24 cellular contexts compared by ENCODE assay signal in the genomic region with DNA sequence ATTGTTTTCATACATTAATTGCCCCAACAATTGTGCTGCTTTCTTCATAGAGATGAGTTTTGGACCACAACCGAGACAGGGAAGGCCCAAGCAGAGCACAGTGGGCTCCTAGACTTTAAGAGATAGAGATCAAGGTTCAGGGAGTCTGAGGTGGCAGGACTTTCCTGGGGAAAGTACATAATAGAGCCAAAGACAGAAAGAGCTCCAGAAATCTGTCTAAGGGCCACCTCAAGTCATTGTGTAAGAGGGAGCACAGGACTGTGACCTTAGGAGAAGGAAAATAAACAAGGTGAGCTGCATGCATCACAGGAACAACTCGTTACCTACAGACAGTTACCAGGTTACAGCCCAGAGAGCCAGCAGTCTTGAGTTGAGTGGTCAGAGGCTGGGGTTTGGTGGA. TPM values are rescaled to one million over a fixed set of nuclear protein-coding genes. Genes with fewer than 3 reads are reported as not detected.
DNase-seq lines count a peak whose midpoint lies in the region; ATAC-seq, FAIRE-seq and TF ChIP-seq lines count a peak whose summit lies in the region.
"Had no signal": no experiment of that assay in that cellular context is flagged by ENCODE, and none has a peak within 500 bp of the region (broad histone marks: within the 10 kb centered on the region; RNA-seq: fewer than 3 reads in every experiment).

No MANE protein-coding gene starts in this region.

- H3K4me3 ChIP-seq in GM12878 = no peak overlapping the region
- no peak overlapping the region for H3K4me3 ChIP-seq in osteoblast (ENCODE audit: insufficient read depth, low read length)
- H3K4me3 ChIP-seq in colonic mucosa = no peak overlapping the region
- H3K4me3 ChIP-seq in tibial artery = no peak overlapping the region
- H3K4me3 ChIP-seq: upper lobe of right lung had no signal

- no TSS peak for BruUV-seq in GM12878 (replicated peaks; lab: Mats Ljungman, UMichigan)

- H3K9ac ChIP-seq in GM12878 (ENCODE audit: control insufficient read depth, insufficient read depth, low read length) (no peak overlapping the region), colonic mucosa (ENCODE audit: low read depth in 2 of 2, low read length in 2 of 2) (no peak overlapping the region)

- no peak for TF ChIP-seq CTCF in GM12878 (IDR thresholded peaks at IDR 0.05 in 2 of 3, conservative IDR thresholded peaks at IDR 0.05 in 1 of 3; ENCODE audit: control insufficient read depth in 2 of 3, extremely low read depth in 1 of 3, insufficient read depth in 1 of 3, low read depth in 3 of 3, low read length in 3 of 3)
- no peak for TF ChIP-seq CTCF in osteoblast (IDR thresholded peaks at IDR 0.05; ENCODE audit: extremely low read depth, low read depth, low read length)
- TF ChIP-seq CTCF in colonic mucosa (IDR thresholded peaks at IDR 0.05) = no peak
- TF ChIP-seq CTCF in tibial artery (IDR thresholded peaks at IDR 0.05) = no peak

- H3K27ac ChIP-seq in GM12878 (ENCODE audit: control insufficient read depth, insufficient read depth) (peak overlapping the region; percentile 86), osteoblast (ENCODE audit: low read depth, low read length) (no peak overlapping the region), colonic mucosa (no peak overlapping the region), tibial artery (no peak overlapping the region)
- H3K27ac ChIP-seq: upper lobe of right lung had no signal

- no peaks in the 10 kb centered on the region for H3K27me3 Mint-ChIP-seq in activated naive CD4-positive, alpha-beta T cell treated with anti-CD3 and anti-CD28 coated beads, Interleukin-2, amount 10 ng/mL, durations not matched to agents 7 days and 5 days
- no peaks in the 10 kb centered on the region for H3K27me3 Mint-ChIP-seq in IgD-negative memory B cell

- no peak for TF ChIP-seq POLR2A in GM12878 (IDR thresholded peaks at IDR 0.05; ENCODE audit: low read depth, low read length)

- TF ChIP-seq EP300 in GM12878 (IDR thresholded peaks at IDR 0.05; ENCODE audit: borderline replicate concordance in 1 of 2, control insufficient read depth in 1 of 2, low read depth in 2 of 2, low read length in 2 of 2) = no peak

- ATAC-seq in GM12878 = peak; percentile 63
- ATAC-seq: HCT116, upper lobe of right lung had no signal

- intact Hi-C loops in GM12878 (cut with micrococcal nuclease; ENCODE audit: unreplicated experiment) (loop anchor here (1.0 to 5.0 kb wide), 5 partner anchors 17 to 676 kb away; partner anchors contain the start of gene CR1), colonic mucosa (cut with DNase I) (no loop called here), tibial artery (cut with DNase I; ENCODE audit: low total_unique reads) (no loop called here)

- no peaks in the 10 kb centered on the region; the same call in 2 of the 3 replicates for H3K9me3 ChIP-seq in GM12878 (replicated peaks; ENCODE audit: control insufficient read depth, insufficient read depth, low read length)
- H3K9me3 ChIP-seq in osteoblast (ENCODE audit: low read depth, low read length) = no peaks in the 10 kb centered on the region
- no peaks in the 10 kb centered on the region for H3K9me3 ChIP-seq in colonic mucosa
- no peaks in the 10 kb centered on the region for H3K9me3 ChIP-seq in tibial artery
- H3K9me3 ChIP-seq: upper lobe of right lung had no signal

- H3K4me2 ChIP-seq in GM12878 (ENCODE audit: control insufficient read depth, insufficient read depth) = peak overlapping the region; percentile 46
- no peak overlapping the region for H3K4me2 ChIP-seq in osteoblast (ENCODE audit: insufficient read depth, low read length)

- H3K36me3 ChIP-seq in GM12878 (ENCODE audit: control insufficient read depth in 2 of 2, insufficient read depth in 2 of 2, low read length in 1 of 2) = no peaks in the 10 kb centered on the region
- H3K36me3 ChIP-seq in osteoblast (ENCODE audit: insufficient read depth, low read length) = no peaks in the 10 kb centered on the region
- H3K36me3 ChIP-seq in colonic mucosa = no peaks in the 10 kb centered on the region
- no peaks in the 10 kb centered on the region for H3K36me3 ChIP-seq in tibial artery
- H3K36me3 ChIP-seq: upper lobe of right lung had no signal

- 0% methylated on average over 2 of the region's 2 CpGs for WGBS in GM12878 (ENCODE audit: insufficient coverage, insufficient replicate concordance, low lambda C conversion rate, missing lambda C conversion rate)

- no peaks in the 10 kb centered on the region for H4K20me1 ChIP-seq in GM12878 (ENCODE audit: control insufficient read depth, insufficient read depth)
- no peaks in the 10 kb centered on the region for H4K20me1 ChIP-seq in osteoblast (ENCODE audit: insufficient read depth, low read length)

- DNase-seq in activated naive CD4-positive, alpha-beta T cell treated with anti-CD3 and anti-CD28 coated beads, Interleukin-2, amount 10 ng/mL, durations not matched to agents 7 days and 5 days = no peak
- DNase-seq in activated naive CD4-positive, alpha-beta T cell treated with Interleukin-2 at 50 U/mL for 16 hours = no peak
- DNase-seq in GM12878 (ENCODE audit: low read depth, low spot score) = no peak
- DNase-seq in osteoblast (ENCODE audit: insufficient read length, low spot score, missing footprints) = no peak
- DNase-seq in colonic mucosa = no peak
- no peak for DNase-seq in tibial artery
- no peak for DNase-seq in activated effector memory CD4-positive, alpha-beta T cell treated with anti-CD3 and anti-CD28 coated beads, Interleukin-2, amount 50 U/mL, for 16 hours
- DNase-seq: activated CD4-positive, alpha-beta T cell treated with anti-CD3 and anti-CD28 coated beads for 1 hour; aorta; C1 segment of cervical spinal cord; KG1; mammary epithelial cell; NCI-H146; NCI-H526; nucleus accumbens; retina; stimulated activated CD4-positive, alpha-beta T cell treated with anti-CD3 and anti-CD28 coated beads, Interleukin-4, amount 100 ng/mL, for 1 hour; upper lobe of right lung had no signal

- peak overlapping the region; percentile 49 for H3K27ac Mint-ChIP-seq in activated naive CD4-positive, alpha-beta T cell treated with anti-CD3 and anti-CD28 coated beads, Interleukin-2, amount 10 ng/mL, durations not matched to agents 7 days and 5 days
- peak overlapping the region; percentile 10 to 94 (median 18) for H3K27ac Mint-ChIP-seq in IgD-negative memory B cell

- peaks cover 25% of the 10 kb centered on the region for H3K4me1 Mint-ChIP-seq in activated naive CD4-positive, alpha-beta T cell treated with anti-CD3 and anti-CD28 coated beads, Interleukin-2, amount 10 ng/mL, durations not matched to agents 7 days and 5 days
- H3K4me1 Mint-ChIP-seq in IgD-negative memory B cell = peaks cover 48 to 51% (median 50%) of the 10 kb centered on the region in 3 donors

- SMC1A ChIA-PET in GM12878 (lab: Charles Lee; ENCODE audit: uncharacterized antibody, unreplicated experiment) = interaction anchor here (0.8 to 10.7 kb wide), 12 partner anchors 11 to 328 kb away, joined by 3 to 126 read pairs (median 4); partner anchors contain the start of gene CR1

- H3K27me3 ChIP-seq in GM12878 (replicated peaks in 1 of 2; ENCODE audit: control insufficient read depth in 2 of 2, insufficient read depth in 2 of 2, low read length in 1 of 2) (no peaks in the 10 kb centered on the region), osteoblast (ENCODE audit: insufficient read depth, low read length) (no peaks in the 10 kb centered on the region), colonic mucosa (no peaks in the 10 kb centered on the region), tibial artery (no peaks in the 10 kb centered on the region)

- peaks cover 34% of the 10 kb centered on the region for H3K4me1 ChIP-seq in GM12878 (ENCODE audit: control insufficient read depth, insufficient read depth, low read length)
- no peaks in the 10 kb centered on the region for H3K4me1 ChIP-seq in osteoblast (ENCODE audit: insufficient read depth, low read length)
- H3K4me1 ChIP-seq in colonic mucosa = no peaks in the 10 kb centered on the region
- H3K4me1 ChIP-seq in tibial artery = no peaks in the 10 kb centered on the region
- H3K4me1 ChIP-seq: upper lobe of right lung had no signal

- H3K36me3 Mint-ChIP-seq in activated naive CD4-positive, alpha-beta T cell treated with anti-CD3 and anti-CD28 coated beads, Interleukin-2, amount 10 ng/mL, durations not matched to agents 7 days and 5 days = no peaks in the 10 kb centered on the region
- no peaks in the 10 kb centered on the region for H3K36me3 Mint-ChIP-seq in IgD-negative memory B cell

- no peak overlapping the region for H3K4me3 Mint-ChIP-seq in activated naive CD4-positive, alpha-beta T cell treated with anti-CD3 and anti-CD28 coated beads, Interleukin-2, amount 10 ng/mL, durations not matched to agents 7 days and 5 days
- H3K4me3 Mint-ChIP-seq in IgD-negative memory B cell = peak overlapping the region in 3 of 4 donors; percentile 1 to 90 (median 79)

- H2AFZ ChIP-seq in GM12878 (ENCODE audit: control insufficient read depth, low read depth, low read length) (peak overlapping the region; percentile 43), osteoblast (ENCODE audit: low read length) (no peak overlapping the region)

- H3K79me2 ChIP-seq in GM12878 (ENCODE audit: control insufficient read depth, insufficient read depth, low read length) = no peaks in the 10 kb centered on the region
- H3K79me2 ChIP-seq in osteoblast (ENCODE audit: insufficient read depth, low read length) = no peaks in the 10 kb centered on the region

- H3K9me3 Mint-ChIP-seq in activated naive CD4-positive, alpha-beta T cell treated with anti-CD3 and anti-CD28 coated beads, Interleukin-2, amount 10 ng/mL, durations not matched to agents 7 days and 5 days = no peaks in the 10 kb centered on the region
- H3K9me3 Mint-ChIP-seq in IgD-negative memory B cell = no peaks in the 10 kb centered on the region

- RAD21 ChIA-PET in GM12878 (lab: Charles Lee; ENCODE audit: unreplicated experiment) = interaction anchor here (1.0 to 7.3 kb wide), 8 partner anchors 12 to 329 kb away, joined by 4 to 67 read pairs (median 7); partner anchors contain the start of genes CD55 and CR2

- 0 out of 2 replicates have a peak, but pooled peaks have one; percentile 4 for TF ChIP-seq RAD21 in GM12878 (IDR thresholded peaks at IDR 0.05; ENCODE audit: insufficient read depth, low read depth, low read length)

- CTCF ChIA-PET in activated naive CD4-positive, alpha-beta T cell treated with anti-CD3 and anti-CD28 coated beads, Interleukin-2, amount 10 ng/mL, durations not matched to agents 7 days and 5 days (lab: Charles Lee) = interaction anchor here (1.6 to 2.2 kb wide), 2 partner anchors 86 to 329 kb away, joined by 4 to 5 read pairs; no protein-coding TSS in a partner anchor
- CTCF ChIA-PET in GM12878 (lab: Yijun Ruan, JAX) = interaction anchor here (0.7 to 3.3 kb wide), 9 partner anchors 8 to 324 kb away, joined by 3 to 17 read pairs (median 4); partner anchors contain the start of gene CR1

- FAIRE-seq in GM12878 (lab: Jason Lieb, UNC) = no peak
- FAIRE-seq: D721Med had no signal

- POLR2A ChIA-PET in GM12878 (lab: Charles Lee) = interaction anchor here (0.6 to 2.7 kb wide), 12 partner anchors 11 to 360 kb away, joined by 3 to 15 read pairs (median 4); partner anchors contain the start of genes CD55, CR2 and PFKFB2

- in situ Hi-C loops in GM12878 (cut with MboI) = no loop called here

RNA-seq across cellular contexts. Expression of gene CR2, which starts 41.3 kb away (rescaled TPM):
- polyA plus RNA-seq in IgD-negative memory B cell (44.7 TPM), GM12878 (2011; rRNA removed) (2.0 and 2.2 TPM in 2 replicates), GM12878 (2014; fragmentation: Illumina TruSeq; extraction: Trizol) (72.8 and 102 TPM in 2 replicates), GM12878 (2014; fragmentation: Nextera tagmentation; extraction: Ambion mirVana) (10 to 100 TPM; 21.1 to 24.4 TPM), GM12878 (2014; rRNA removed) (43.7 and 52.3 TPM in 2 replicates), GM12878 (2016; fragmentation: Nextera tagmentation; extraction: Ambion mirVana) (10 to 100 TPM; 58.2 to 64.3 TPM)
- 117 and 119 TPM in 2 replicates for total RNA-seq in GM12878 (2013; cell fraction: nucleolus; rRNA removed)
- total RNA-seq in GM12878 (2014; rRNA removed) (48.8 and 56.5 TPM in 2 replicates), GM12878 (2014; rRNA removed; fragmentation: Illumina TruSeq; extraction: Trizol) (46.1 and 55.3 TPM in 2 replicates), GM12878 (2021) (67.3 and 74.8 TPM in 2 replicates), osteoblast (not detected in 2 replicates), colonic mucosa (under 1 TPM; 0.05 to 0.35 TPM)
- polyA plus RNA-seq in GM12878 (2011; ENCODE audit: low read depth) = 75.4 TPM
- 1.2 and 1.8 TPM in 2 replicates for polyA plus RNA-seq in GM12878 (2011; cell fraction: cytosol; rRNA removed)
- 4.1 and 6.6 TPM in 2 replicates for polyA plus RNA-seq in GM12878 (2011; cell fraction: nucleus; rRNA removed)
- polyA plus RNA-seq in GM12878 (2012) = 46.0 and 59.9 TPM in 2 replicates
- polyA minus RNA-seq in GM12878 (2011; rRNA and poly(A)+ RNA removed) = 0.93 and 1.5 TPM in 2 replicates
- 0.73 and 0.94 TPM in 2 replicates for polyA minus RNA-seq in GM12878 (2011; cell fraction: cytosol; rRNA and poly(A)+ RNA removed)
- 1.8 and 2.1 TPM in 2 replicates for polyA minus RNA-seq in GM12878 (2011; cell fraction: nucleus; rRNA and poly(A)+ RNA removed)
- total RNA-seq: activated T-helper 2 cell treated with anti-CD3 and anti-CD28 coated beads, Interferon-gamma antibody, Interleukin-2, Interleukin-4, amounts not matched to agents 10 μg/mL and 5 μg/mL and 100 μg/mL, durations not matched to agents 14 hours and 24 hours and 36 hours; cardiac septum; HT-29 had no signal

Comparison
In these comparisons a context has a peak if more than half of its experiments do, and no peak if none do; other contexts are left out.
1. RNA of gene CR2, which starts 41.3 kb away (total RNA-seq): 46.1 to 119 TPM in GM12878; 0.05 to 0.35 TPM in colonic mucosa and not detected in osteoblast; every median in the first group is over 10 times any median in the second.